38 cellular contexts compared by ENCODE assay signal in the genomic region with DNA sequence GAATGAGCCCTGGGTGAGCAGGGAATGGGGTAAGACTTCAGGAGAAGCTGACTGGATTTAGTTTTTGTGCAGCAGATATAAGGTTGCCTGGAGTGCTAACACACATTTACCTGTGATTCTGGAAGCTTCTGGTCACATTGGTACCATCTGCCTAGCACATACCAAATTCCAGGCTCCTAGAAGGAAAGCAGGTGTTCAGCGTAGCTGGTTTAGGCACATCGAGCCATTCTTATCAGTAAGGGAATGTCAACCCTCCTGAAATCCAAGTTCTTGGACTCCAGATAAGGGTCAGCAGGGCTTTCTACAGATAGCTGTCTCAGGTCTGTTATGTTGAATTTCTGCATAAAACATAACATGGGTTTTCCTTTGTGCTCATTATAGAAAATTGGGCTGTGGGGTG. TPM values are rescaled to one million over a fixed set of nuclear protein-coding genes. Genes with fewer than 3 reads are reported as not detected.
"Had no signal": no experiment of that assay in that cellular context is flagged by ENCODE, and none has a peak within 500 bp of the region (broad histone marks: within the 10 kb centered on the region; RNA-seq: fewer than 3 reads in every experiment).

No MANE protein-coding gene starts in this region.

- H3K4me2 ChIP-seq: KMS-11 had no signal

- H3K9me3 ChIP-seq: MG63 had no signal

- DNase-seq: Karpas-422, Kasumi-1, KBM-7, KG1, MG63, MM.1S, MV-4-11, NCI-H1048, NCI-H1092, NCI-H1092 treated with DMSO at 0.1 percent for 48 hours, NCI-H1105, NCI-H1105 treated with DMSO at 0.1 percent for 48 hours, NCI-H1417, NCI-H1417 treated with DMSO at 0.1 percent for 48 hours, NCI-H1436, NCI-H1436 treated with DMSO at 0.1 percent for 48 hours, NCI-H146, NCI-H1694, NCI-H1694 treated with DMSO at 0.1 percent for 48 hours, NCI-H187, NCI-H187 treated with DMSO at 0.1 percent for 48 hours, NCI-H1930, NCI-H2029, NCI-H2029 treated with DMSO at 0.1 percent for 48 hours, NCI-H2081, NCI-H2081 treated with DMSO at 0.1 percent for 48 hours, NCI-H2107, NCI-H2171, NCI-H2171 treated with DMSO at 0.1 percent for 48 hours, NCI-H2227 treated with DMSO at 0.1 percent for 48 hours, NCI-H345, NCI-H446, NCI-H446 treated with DMSO at 0.1 percent for 48 hours had no signal

- H3K9ac ChIP-seq: KMS-11 had no signal

- H3K27ac ChIP-seq: KMS-11 had no signal

- H3K4me3 ChIP-seq: MG63 had no signal

- H3K27me3 ChIP-seq: MG63 had no signal

RNA-seq across cellular contexts. Expression of gene GPR151, which starts 58.6 kb away (rescaled TPM):
- total RNA-seq: LHCN-M2, M059J, MCF 10A, NCI-H460 had no signal
